Comparison of ENCODE assay signal across 38 cellular contexts in the genomic region with DNA sequence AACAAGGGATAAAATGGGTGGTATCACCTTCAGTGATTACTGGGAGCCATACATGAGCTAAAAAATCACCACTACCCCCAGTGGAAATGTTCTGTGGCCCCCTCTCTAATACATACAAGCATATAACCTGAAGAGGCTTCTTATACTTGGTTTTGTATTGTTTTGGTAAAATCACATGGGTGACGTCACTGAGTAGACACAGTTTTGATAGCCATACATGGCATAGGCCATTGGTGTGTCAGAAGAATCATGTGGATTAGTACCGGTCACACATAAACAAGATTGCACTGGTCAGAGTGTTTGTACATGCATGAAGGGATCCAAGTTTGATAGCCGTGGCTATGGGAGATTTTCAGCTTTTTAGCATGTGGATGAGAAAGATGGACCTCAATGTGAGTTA.
"Had no signal": no experiment of that assay in that cellular context is flagged by ENCODE, and none has a peak within 500 bp of the region (broad histone marks: within the 10 kb centered on the region; RNA-seq: fewer than 3 reads in every experiment).

No MANE protein-coding gene starts in this region.

- H3K27me3 Mint-ChIP-seq: activated naive CD4-positive, alpha-beta T cell treated with anti-CD3 and anti-CD28 coated beads, Interleukin-2, amount 50 U/mL, for 24 hours; activated naive CD8-positive, alpha-beta T cell; activated naive CD8-positive, alpha-beta T cell treated with anti-CD3 and anti-CD28 coated beads for 36 hours; activated naive CD8-positive, alpha-beta T cell treated with anti-CD3 and anti-CD28 coated beads, Interleukin-2, amount 50 U/mL, for 24 hours; activated T-helper 17 cell treated with anti-CD3 and anti-CD28 coated beads, Interleukin-2, amount 50 U/mL, for 72 hours; central memory CD8-positive, alpha-beta T cell had no signal

- H3K27ac Mint-ChIP-seq: activated naive CD4-positive, alpha-beta T cell treated with anti-CD3 and anti-CD28 coated beads for 36 hours; activated naive CD4-positive, alpha-beta T cell treated with anti-CD3 and anti-CD28 coated beads, Interleukin-2, amount 10 ng/mL, durations not matched to agents 7 days and 5 days; activated naive CD4-positive, alpha-beta T cell treated with anti-CD3 and anti-CD28 coated beads, Interleukin-2, amount 50 U/mL, for 24 hours; activated naive CD4-positive, alpha-beta T cell treated with anti-CD3 and anti-CD28 coated beads, Interleukin-2, amount 50 U/mL, for 72 hours; activated naive CD8-positive, alpha-beta T cell; activated naive CD8-positive, alpha-beta T cell treated with anti-CD3 and anti-CD28 coated beads for 36 hours; activated naive CD8-positive, alpha-beta T cell treated with anti-CD3 and anti-CD28 coated beads, Interleukin-2, amount 10 ng/mL, durations not matched to agents 7 days and 5 days; activated naive CD8-positive, alpha-beta T cell treated with anti-CD3 and anti-CD28 coated beads, Interleukin-2, amount 50 U/mL, for 24 hours; activated T-cell treated with anti-CD3 and anti-CD28 coated beads, Interleukin-2, amount 50 U/mL, for 24 hours; activated T-cell treated with anti-CD3 and anti-CD28 coated beads, Interleukin-2, amount 50 U/mL, for 72 hours; activated T-helper 1 cell treated with anti-CD3 and anti-CD28 coated beads, Interleukin-12 subunit alpha, Interleukin-12 subunit beta, Interleukin-2, Interleukin-4 antibody, amounts not matched to agents 30 ng/mL and 10 ng/mL and 1 ng/mL, durations not matched to agents 14 hours and 24 hours and 36 hours; activated T-helper 17 cell treated with anti-CD3 and anti-CD28 coated beads, Interleukin-2, amount 50 U/mL, for 72 hours; activated T-helper 2 cell treated with anti-CD3 and anti-CD28 coated beads, Interferon-gamma antibody, Interleukin-2, Interleukin-4, amounts not matched to agents 10 μg/mL and 5 μg/mL and 100 μg/mL, durations not matched to agents 14 hours and 24 hours and 36 hours; brain had no signal

- H3K36me3 ChIP-seq: adrenal gland, ascending aorta, brain microvascular endothelial cell, cardiac muscle cell had no signal

- H3K27ac ChIP-seq: adrenal gland, ascending aorta, body of pancreas, brain microvascular endothelial cell, cardiac muscle cell had no signal

- H3K36me3 Mint-ChIP-seq: activated naive CD4-positive, alpha-beta T cell treated with anti-CD3 and anti-CD28 coated beads, Interleukin-2, amount 10 ng/mL, durations not matched to agents 7 days and 5 days; activated naive CD4-positive, alpha-beta T cell treated with anti-CD3 and anti-CD28 coated beads, Interleukin-2, amount 50 U/mL, for 24 hours; activated naive CD4-positive, alpha-beta T cell treated with anti-CD3 and anti-CD28 coated beads, Interleukin-2, amount 50 U/mL, for 72 hours; activated naive CD8-positive, alpha-beta T cell; activated naive CD8-positive, alpha-beta T cell treated with anti-CD3 and anti-CD28 coated beads for 36 hours; activated naive CD8-positive, alpha-beta T cell treated with anti-CD3 and anti-CD28 coated beads, Interleukin-2, amount 10 ng/mL, durations not matched to agents 7 days and 5 days; brain had no signal

- DNase-seq: activated effector memory CD4-positive, alpha-beta T cell treated with anti-CD3 and anti-CD28 coated beads, Interleukin-2, amount 50 U/mL, for 16 hours; activated effector memory CD4-positive, alpha-beta T cell treated with Interleukin-2 at 50 U/mL for 16 hours; activated gamma-delta T cell; activated gamma-delta T cell treated with Interleukin-2 at 50 U/mL for 16 hours; activated naive CD4-positive, alpha-beta T cell; activated naive CD4-positive, alpha-beta T cell treated with anti-CD3 and anti-CD28 coated beads for 36 hours; activated naive CD4-positive, alpha-beta T cell treated with anti-CD3 and anti-CD28 coated beads, Interleukin-2, amount 10 ng/mL, durations not matched to agents 7 days and 5 days; activated naive CD4-positive, alpha-beta T cell treated with anti-CD3 and anti-CD28 coated beads, Interleukin-2, amount 50 U/mL, for 16 hours; activated naive CD4-positive, alpha-beta T cell treated with Interleukin-2 at 50 U/mL for 16 hours; activated naive CD8-positive, alpha-beta T cell treated with anti-CD3 and anti-CD28 coated beads for 36 hours; activated naive CD8-positive, alpha-beta T cell treated with anti-CD3 and anti-CD28 coated beads, Interleukin-2, amount 10 ng/mL, durations not matched to agents 7 days and 5 days; activated naive CD8-positive, alpha-beta T cell treated with anti-CD3 and anti-CD28 coated beads, Interleukin-2, amount 50 U/mL, for 24 hours; activated T-cell treated with anti-CD3 and anti-CD28 coated beads for 4 hours; activated T-cell treated with anti-CD3 and anti-CD28 coated beads, Interleukin-2, amount 50 U/mL, for 1 hour; activated T-cell treated with anti-CD3 and anti-CD28 coated beads, Interleukin-2, amount 50 U/mL, for 24 hours; activated T-cell treated with anti-CD3 and anti-CD28 coated beads, Interleukin-2, amount 50 U/mL, for 4 hours; activated T-cell treated with anti-CD3 and anti-CD28 coated beads, Interleukin-2, amount 50 U/mL, for 48 hours; activated T-cell treated with anti-CD3 and anti-CD28 coated beads, Interleukin-2, amount 50 U/mL, for 72 hours; adrenal gland; amniotic stem cell; amygdala; anterior cingulate cortex; aorta; body of pancreas; brain microvascular endothelial cell; caudate nucleus; central memory CD4-positive, alpha-beta T cell; cerebellar nuclear complex had no signal

- ATAC-seq: activated naive CD4-positive, alpha-beta T cell treated with anti-CD3 and anti-CD28 coated beads, Interleukin-2, amount 50 U/mL, for 72 hours; activated naive CD8-positive, alpha-beta T cell treated with anti-CD3 and anti-CD28 coated beads, Interleukin-2, amount 50 U/mL, for 24 hours; activated T-cell treated with anti-CD3 and anti-CD28 coated beads, Interleukin-2, amount 50 U/mL, for 4 hours; activated T-cell treated with anti-CD3 and anti-CD28 coated beads, Interleukin-2, amount 50 U/mL, for 72 hours; activated T-helper 17 cell treated with anti-CD3 and anti-CD28 coated beads, Interleukin-2, amount 50 U/mL, for 72 hours; body of pancreas had no signal

- H3K4me1 ChIP-seq: adrenal gland, ascending aorta, body of pancreas had no signal

- H3K9me3 ChIP-seq: adrenal gland, ascending aorta, body of pancreas had no signal

- H3K9me3 Mint-ChIP-seq: activated naive CD4-positive, alpha-beta T cell treated with anti-CD3 and anti-CD28 coated beads for 36 hours; activated naive CD4-positive, alpha-beta T cell treated with anti-CD3 and anti-CD28 coated beads, Interleukin-2, amount 10 ng/mL, durations not matched to agents 7 days and 5 days; activated naive CD4-positive, alpha-beta T cell treated with anti-CD3 and anti-CD28 coated beads, Interleukin-2, amount 50 U/mL, for 24 hours; activated naive CD4-positive, alpha-beta T cell treated with anti-CD3 and anti-CD28 coated beads, Interleukin-2, amount 50 U/mL, for 72 hours; activated naive CD8-positive, alpha-beta T cell treated with anti-CD3 and anti-CD28 coated beads for 36 hours; activated naive CD8-positive, alpha-beta T cell treated with anti-CD3 and anti-CD28 coated beads, Interleukin-2, amount 10 ng/mL, durations not matched to agents 7 days and 5 days; activated naive CD8-positive, alpha-beta T cell treated with anti-CD3 and anti-CD28 coated beads, Interleukin-2, amount 50 U/mL, for 24 hours; activated T-cell treated with anti-CD3 and anti-CD28 coated beads, Interleukin-2, amount 50 U/mL, for 24 hours; activated T-cell treated with anti-CD3 and anti-CD28 coated beads, Interleukin-2, amount 50 U/mL, for 4 hours; activated T-cell treated with anti-CD3 and anti-CD28 coated beads, Interleukin-2, amount 50 U/mL, for 72 hours; activated T-helper 1 cell treated with anti-CD3 and anti-CD28 coated beads, Interleukin-12 subunit alpha, Interleukin-12 subunit beta, Interleukin-2, Interleukin-4 antibody, amounts not matched to agents 30 ng/mL and 10 ng/mL and 1 ng/mL, durations not matched to agents 14 hours and 24 hours and 36 hours; activated T-helper 17 cell treated with anti-CD3 and anti-CD28 coated beads, Interleukin-2, amount 50 U/mL, for 72 hours; activated T-helper 2 cell treated with anti-CD3 and anti-CD28 coated beads, Interferon-gamma antibody, Interleukin-2, Interleukin-4, amounts not matched to agents 10 μg/mL and 5 μg/mL and 100 μg/mL, durations not matched to agents 14 hours and 24 hours and 36 hours; central memory CD8-positive, alpha-beta T cell had no signal

- H3K4me3 ChIP-seq: adrenal gland, ascending aorta, body of pancreas, cardiac muscle cell had no signal

- H3K4me3 Mint-ChIP-seq: activated naive CD4-positive, alpha-beta T cell treated with anti-CD3 and anti-CD28 coated beads for 36 hours; activated naive CD4-positive, alpha-beta T cell treated with anti-CD3 and anti-CD28 coated beads, Interleukin-2, amount 10 ng/mL, durations not matched to agents 7 days and 5 days; activated naive CD4-positive, alpha-beta T cell treated with anti-CD3 and anti-CD28 coated beads, Interleukin-2, amount 50 U/mL, for 24 hours; activated naive CD8-positive, alpha-beta T cell; activated naive CD8-positive, alpha-beta T cell treated with anti-CD3 and anti-CD28 coated beads for 36 hours; activated naive CD8-positive, alpha-beta T cell treated with anti-CD3 and anti-CD28 coated beads, Interleukin-2, amount 10 ng/mL, durations not matched to agents 7 days and 5 days; activated naive CD8-positive, alpha-beta T cell treated with anti-CD3 and anti-CD28 coated beads, Interleukin-2, amount 50 U/mL, for 24 hours; activated T-cell treated with anti-CD3 and anti-CD28 coated beads, Interleukin-2, amount 50 U/mL, for 24 hours; activated T-cell treated with anti-CD3 and anti-CD28 coated beads, Interleukin-2, amount 50 U/mL, for 4 hours; activated T-cell treated with anti-CD3 and anti-CD28 coated beads, Interleukin-2, amount 50 U/mL, for 72 hours; activated T-helper 1 cell treated with anti-CD3 and anti-CD28 coated beads, Interleukin-12 subunit alpha, Interleukin-12 subunit beta, Interleukin-2, Interleukin-4 antibody, amounts not matched to agents 30 ng/mL and 10 ng/mL and 1 ng/mL, durations not matched to agents 14 hours and 24 hours and 36 hours; activated T-helper 17 cell treated with anti-CD3 and anti-CD28 coated beads, Interleukin-2, amount 50 U/mL, for 72 hours; brain; central memory CD8-positive, alpha-beta T cell had no signal

- H3K4me1 Mint-ChIP-seq: brain had no signal

- H3K27me3 ChIP-seq: adrenal gland, ascending aorta, body of pancreas, brain microvascular endothelial cell, cardiac muscle cell had no signal
